8 cellular contexts compared by ENCODE assay signal in genomic region chr12:46266869-46267617, GRCh38. TPM values are rescaled to one million over a fixed set of nuclear protein-coding genes. Genes with fewer than 3 reads are reported as not detected.
A peak's percentile ranks its signal among the peaks of the same experiment; 100 is the strongest.
DNase-seq lines count a peak whose midpoint lies in the region; ATAC-seq and TF ChIP-seq lines count a peak whose summit lies in the region.

No MANE protein-coding gene starts in this region.

- DNase-seq in GM06990 (ENCODE audit: extremely low read depth, insufficient read length) (peak; percentile 60), NCI-H146 treated with DMSO at 0.1 percent for 48 hours (lab: John Stamatoyannopoulos, UW; ENCODE audit: unreplicated experiment) (peak; percentile 59), lung (ENCODE audit: low spot score) (peak; percentile 64)
- DNase-seq in activated CD4-positive, alpha-beta T cell treated with anti-CD3 and anti-CD28 coated beads, Interleukin-2, amount 50 U/mL, for 48 hours: peak; percentile 48 to 64
- DNase-seq in stimulated activated CD4-positive, alpha-beta T cell treated with anti-CD3 and anti-CD28 coated beads, TNF-alpha, amount 100 ng/mL, for 24 hours (ENCODE audit: low read depth in 3 of 3): peak; percentile 35 to 52 (median 39)

- H3K4me3 ChIP-seq in GM06990 (replicated peaks; ENCODE audit: low read depth, low read length) (peak overlapping the region; percentile 95), ectodermal cell (ENCODE audit: insufficient read depth, low read depth, low read length) (peak overlapping the region; percentile 93), lung (peak overlapping the region; percentile 47)

- no peak for TF ChIP-seq CTCF in GM06990 (IDR thresholded peaks at IDR 0.05; ENCODE audit: insufficient read depth, low read length, poor library complexity, severe bottlenecking)
- TF ChIP-seq CTCF in lung (IDR thresholded peaks at IDR 0.05; ENCODE audit: control extremely low read depth, extremely low read depth): no peak

- H3K27me3 ChIP-seq in GM06990 (replicated peaks; ENCODE audit: control insufficient read depth, insufficient read depth, low read length): no peaks in the 10 kb centered on the region
- H3K27me3 ChIP-seq in ectodermal cell (ENCODE audit: control insufficient read depth, insufficient read depth, low read length, poor library complexity, severe bottlenecking): no peaks in the 10 kb centered on the region
- H3K27me3 ChIP-seq in lung (ENCODE audit: control insufficient read depth, insufficient read depth): no peaks in the 10 kb centered on the region

- H3K4me1 ChIP-seq in ectodermal cell (ENCODE audit: control insufficient read depth, insufficient read depth, low read length) (peaks cover 17% of the 10 kb centered on the region), lung (ENCODE audit: control insufficient read depth in 2 of 2, insufficient read depth in 2 of 2, low read length in 2 of 2) (peaks cover 0 to 13% of the 10 kb centered on the region in 2 donors)

- H3K9me3 ChIP-seq in ectodermal cell (ENCODE audit: control insufficient read depth, low read length) (no peaks in the 10 kb centered on the region), lung (ENCODE audit: control insufficient read depth in 2 of 2, insufficient read depth in 1 of 2, low read length in 1 of 2) (no peaks in the 10 kb centered on the region)

- H3K36me3 ChIP-seq in GM06990 (ENCODE audit: control insufficient read depth, insufficient read depth, low read length): no peaks in the 10 kb centered on the region
- H3K36me3 ChIP-seq in ectodermal cell (ENCODE audit: control insufficient read depth, insufficient read depth, low read length): no peaks in the 10 kb centered on the region
- no peaks in the 10 kb centered on the region for H3K36me3 ChIP-seq in lung (ENCODE audit: control insufficient read depth in 2 of 2, insufficient read depth in 2 of 2, low read length in 2 of 2)

- H3K27ac ChIP-seq in ectodermal cell (ENCODE audit: insufficient read depth, low read depth, low read length, poor library complexity, severe bottlenecking) (peak overlapping the region; percentile 92), lung (ENCODE audit: low read depth in 1 of 2, low read length in 1 of 2) (peak overlapping the region; percentile 88)

- ATAC-seq in lung (ENCODE audit: insufficient read depth, low FRiP score) (no peak), GM18517 (IDR thresholded peaks at IDR 0.05; ENCODE audit: unreplicated experiment) (no peak), HG03520 (IDR thresholded peaks at IDR 0.05; ENCODE audit: unreplicated experiment) (no peak)

- WGBS in ectodermal cell, 2 experiments: 0% methylated on average over 34 of the region's 34 CpGs
- WGBS in lung, 2 donors: 2 to 5% methylated on average over 34 of the region's 34 CpGs

RNA-seq across cellular contexts. Expression of gene SLC38A1, which starts 1.8 kb away (rescaled TPM):
- polyA plus RNA-seq in ectodermal cell (2013, experiment 1 of 4): 116 TPM
- polyA plus RNA-seq in ectodermal cell (2013, experiment 2 of 4): 127 TPM
- 96.9 TPM for polyA plus RNA-seq in ectodermal cell (2013, experiment 3 of 4)
- polyA plus RNA-seq in ectodermal cell (2013, experiment 4 of 4): 103 TPM
- 10 to 100 TPM; 35.3 to 60.3 TPM for total RNA-seq in lung
- 10 to 100 TPM; 13.7 to 17.5 TPM for polyA plus RNA-seq in lung
